In the genomic region with DNA sequence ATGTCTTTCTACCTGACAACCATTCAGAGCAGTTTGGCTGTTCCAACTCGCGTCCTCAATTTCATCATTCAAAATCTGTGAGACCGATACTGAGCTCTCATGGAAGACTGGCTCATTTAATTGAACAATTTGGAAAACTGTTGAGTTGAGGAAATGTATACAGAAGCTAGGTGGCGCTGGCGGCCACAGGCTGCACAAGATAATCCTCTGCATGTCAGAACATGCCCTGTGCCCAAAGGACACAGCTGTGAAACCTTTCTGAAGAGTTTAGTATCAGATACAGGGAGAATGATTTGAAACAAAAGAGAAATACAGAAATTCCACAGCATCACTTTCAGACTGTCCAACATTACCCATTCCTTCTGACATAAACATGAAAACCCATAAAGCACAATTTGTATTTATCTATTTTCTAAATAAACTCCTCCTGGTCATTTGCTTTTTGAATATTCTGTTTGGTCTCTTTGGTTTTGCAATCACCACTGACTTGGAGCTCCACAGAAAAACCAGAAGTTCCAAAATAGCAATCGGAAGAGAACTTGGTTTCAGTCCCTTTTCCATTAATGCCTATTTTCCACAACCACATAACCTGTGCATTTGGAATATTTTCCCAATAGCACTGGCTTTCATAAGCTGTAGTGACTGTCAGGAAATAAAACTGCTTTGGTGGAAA, we compare ENCODE assay signal across 8 cellular contexts.
A peak's percentile ranks its signal among the peaks of the same experiment; 100 is the strongest.
DNase-seq lines count a peak whose midpoint lies in the region; ATAC-seq and TF ChIP-seq lines count a peak whose summit lies in the region.

No MANE protein-coding gene starts in this region.

- H3K4me1 ChIP-seq in left lung, result peaks cover 6 to 17% of the 10 kb centered on the region in 2 donors

- intact Hi-C loops in left lung (cut with DNase I), result no loop called here

- no peaks in the 10 kb centered on the region for H3K36me3 ChIP-seq in MG63
- no peaks in the 10 kb centered on the region for H3K36me3 ChIP-seq in left lung

- H3K36me3 Mint-ChIP-seq in HFFc6 (ENCODE audit: low read depth), result peaks cover 12% of the 10 kb centered on the region; the same call in 1 of the 2 replicates

- peak; percentile 93 for ATAC-seq in left lung
- peak; percentile 86 for ATAC-seq in stimulated activated naive CD8-positive, alpha-beta T cell treated with anti-CD3 and anti-CD28 coated beads, Interleukin-15, amount 100 ng/mL, for 72 hours

- H3K27ac ChIP-seq in 22Rv1 (peak overlapping the region; percentile 23), coronary artery (peak overlapping the region in 1 of 2 donors; percentile 68), left lung (no peak overlapping the region)

- H3K27me3 ChIP-seq in MG63, result no peaks in the 10 kb centered on the region
- H3K27me3 ChIP-seq in left lung, result no peaks in the 10 kb centered on the region

- peak overlapping the region; percentile 97 for H3K27ac Mint-ChIP-seq in HFFc6
- peak overlapping the region; percentile 85 to 93 for H3K27ac Mint-ChIP-seq in stimulated activated naive CD8-positive, alpha-beta T cell treated with anti-CD3 and anti-CD28 coated beads, Interleukin-15, amount 100 ng/mL, for 72 hours

- H3K4me3 ChIP-seq in GM12865 (ENCODE audit: low read depth, low read length), result no peak overlapping the region
- no peak overlapping the region for H3K4me3 ChIP-seq in MG63
- H3K4me3 ChIP-seq in coronary artery, result no peak overlapping the region
- no peak overlapping the region for H3K4me3 ChIP-seq in left lung

- peaks cover 4% of the 10 kb centered on the region for H3K9me3 ChIP-seq in MG63
- H3K9me3 ChIP-seq in left lung, result no peaks in the 10 kb centered on the region

- DNase-seq in GM12865 (ENCODE audit: low read depth), result peak; percentile 80
- peak; percentile 72 for DNase-seq in HFFc6
- peak; percentile 77 for DNase-seq in MG63
- peak; percentile 65 for DNase-seq in RKO (ENCODE audit: low spot score)
- DNase-seq in coronary artery (ENCODE audit: low spot score), result peak; percentile 72
- DNase-seq in left lung, result peak; percentile 66 to 71
- peak; percentile 27 to 62 for DNase-seq in stimulated activated naive CD8-positive, alpha-beta T cell treated with anti-CD3 and anti-CD28 coated beads, Interleukin-15, amount 100 ng/mL, for 72 hours

- H3K4me1 Mint-ChIP-seq in HFFc6 (ENCODE audit: low read depth), result peaks cover 76% of the 10 kb centered on the region
- H3K4me1 Mint-ChIP-seq in stimulated activated naive CD8-positive, alpha-beta T cell treated with anti-CD3 and anti-CD28 coated beads, Interleukin-15, amount 100 ng/mL, for 72 hours, result peaks cover 22% of the 10 kb centered on the region

- peaks cover 3% of the 10 kb centered on the region; the same call in 1 of the 2 replicates for H3K9me3 Mint-ChIP-seq in HFFc6
- H3K9me3 Mint-ChIP-seq in stimulated activated naive CD8-positive, alpha-beta T cell treated with anti-CD3 and anti-CD28 coated beads, Interleukin-15, amount 100 ng/mL, for 72 hours, result no peaks in the 10 kb centered on the region

- TF ChIP-seq CTCF in 22Rv1 (IDR thresholded peaks at IDR 0.05) (peak; percentile 97), GM12865 (IDR thresholded peaks at IDR 0.05; ENCODE audit: insufficient read depth, low read depth, low read length, missing control alignments) (peak; percentile 75), HFFc6 (IDR thresholded peaks at IDR 0.05) (peak; percentile 94), coronary artery (IDR thresholded peaks at IDR 0.05) (peak; percentile 67), left lung (IDR thresholded peaks at IDR 0.05) (peak; percentile 45 to 78)

- H3K4me3 Mint-ChIP-seq in HFFc6, result peak overlapping the region; percentile 2
- H3K4me3 Mint-ChIP-seq in stimulated activated naive CD8-positive, alpha-beta T cell treated with anti-CD3 and anti-CD28 coated beads, Interleukin-15, amount 100 ng/mL, for 72 hours, result peak overlapping the region in 1 of 2 donors; percentile 5

- no peaks in the 10 kb centered on the region; the same call in 1 of the 2 replicates for H3K27me3 Mint-ChIP-seq in HFFc6 (ENCODE audit: insufficient read depth)
- peaks cover 21% of the 10 kb centered on the region for H3K27me3 Mint-ChIP-seq in stimulated activated naive CD8-positive, alpha-beta T cell treated with anti-CD3 and anti-CD28 coated beads, Interleukin-15, amount 100 ng/mL, for 72 hours
